8 cellular contexts compared by ENCODE assay signal in genomic region chr12:106358410-106359241, GRCh38. TPM values are rescaled to one million over a fixed set of nuclear protein-coding genes. Genes with fewer than 3 reads are reported as not detected.
A peak's percentile ranks its signal among the peaks of the same experiment; 100 is the strongest.
DNase-seq lines count a peak whose midpoint lies in the region; ATAC-seq and TF ChIP-seq lines count a peak whose summit lies in the region.

No MANE protein-coding gene starts in this region.

- H3K9me3 Mint-ChIP-seq in activated T-helper 17 cell treated with anti-CD3 and anti-CD28 coated beads, Interleukin-2, amount 50 U/mL, for 72 hours, result no peaks in the 10 kb centered on the region

- peak overlapping the region; percentile 97 for H3K27ac Mint-ChIP-seq in activated T-helper 17 cell treated with anti-CD3 and anti-CD28 coated beads, Interleukin-2, amount 50 U/mL, for 72 hours

- ATAC-seq in GM21526 (IDR thresholded peaks at IDR 0.05; ENCODE audit: low FRiP score, unreplicated experiment) (peak; percentile 18), left ventricle myocardium superior (peak; percentile 35)
- ATAC-seq in activated T-helper 17 cell treated with anti-CD3 and anti-CD28 coated beads, Interleukin-2, amount 50 U/mL, for 72 hours (replicated peaks), result peak; percentile 5

- H3K9me3 ChIP-seq in sigmoid colon, result no peaks in the 10 kb centered on the region

- TF ChIP-seq EP300 in sigmoid colon (IDR thresholded peaks at IDR 0.05), result no peak

- peaks cover 11% of the 10 kb centered on the region for H3K36me3 Mint-ChIP-seq in activated T-helper 17 cell treated with anti-CD3 and anti-CD28 coated beads, Interleukin-2, amount 50 U/mL, for 72 hours (ENCODE audit: low read depth)

- peak overlapping the region; percentile 86 for H3K4me3 Mint-ChIP-seq in activated T-helper 17 cell treated with anti-CD3 and anti-CD28 coated beads, Interleukin-2, amount 50 U/mL, for 72 hours

- DNase-seq in CMK (ENCODE audit: low read depth), result peak; percentile 73
- DNase-seq in Jurkat, Clone E6-1 (ENCODE audit: low read depth, low spot score), result no peak
- peak; percentile 43 for DNase-seq in left ventricle myocardium superior
- DNase-seq in sigmoid colon, result no peak
- no peak for DNase-seq in iPS-NIHi11 (ENCODE audit: low spot score)
- DNase-seq in NCI-H2196 (lab: John Stamatoyannopoulos, UW; ENCODE audit: unreplicated experiment), result no peak

- TF ChIP-seq POLR2A in sigmoid colon (IDR thresholded peaks at IDR 0.05), result no peak

- H3K4me1 Mint-ChIP-seq in activated T-helper 17 cell treated with anti-CD3 and anti-CD28 coated beads, Interleukin-2, amount 50 U/mL, for 72 hours, result peaks cover 13% of the 10 kb centered on the region

- peak overlapping the region; percentile 63 for H3K4me3 ChIP-seq in Jurkat, Clone E6-1 (ENCODE audit: low read length)
- peak overlapping the region; percentile 57 to 84 (median 76) for H3K4me3 ChIP-seq in sigmoid colon

- H3K27me3 Mint-ChIP-seq in activated T-helper 17 cell treated with anti-CD3 and anti-CD28 coated beads, Interleukin-2, amount 50 U/mL, for 72 hours, result no peaks in the 10 kb centered on the region

- no peaks in the 10 kb centered on the region for H3K36me3 ChIP-seq in sigmoid colon

- peaks cover 0 to 15% (median 14%) of the 10 kb centered on the region in 4 donors for H3K4me1 ChIP-seq in sigmoid colon

- TF ChIP-seq CTCF in sigmoid colon (IDR thresholded peaks at IDR 0.05), result no peak

- intact Hi-C loops in left ventricle myocardium superior (cut with micrococcal nuclease) (no loop called here), sigmoid colon (cut with DNase I) (loop anchor here (5.0 kb wide), 4 partner anchors 56 to 734 kb away; partner anchors contain the start of genes CKAP4, CRY1, RIC8B and TCP11L2)

- 21 to 32% methylated on average over 17 of the region's 17 CpGs for WGBS in sigmoid colon, 2 donors

- peak overlapping the region; percentile 93 to 96 (median 94) for H3K27ac ChIP-seq in sigmoid colon

- no peaks in the 10 kb centered on the region for H3K27me3 ChIP-seq in sigmoid colon

RNA-seq across cellular contexts. Expression of gene POLR3B, which starts 1.1 kb away (rescaled TPM):
- polyA plus RNA-seq in Jurkat, Clone E6-1 (2012; ENCODE audit: insufficient read depth, insufficient read length), result 10.8 TPM
- total RNA-seq in activated T-helper 17 cell treated with anti-CD3 and anti-CD28 coated beads, Interleukin-2, amount 50 U/mL, for 72 hours, result 1 to 10 TPM; 3.0 to 8.7 TPM
- total RNA-seq in left ventricle myocardium superior (7.5 TPM), sigmoid colon (1 to 10 TPM; 3.9 to 5.4 (median 4.8) TPM)
- polyA plus RNA-seq in sigmoid colon, result 1 to 10 TPM; 1.8 to 4.0 (median 3.5) TPM

RNA-seq across cellular contexts. Expression of gene TCP11L2, which starts 56.1 kb away (rescaled TPM):
- 0.76 TPM for polyA plus RNA-seq in Jurkat, Clone E6-1 (2012; ENCODE audit: insufficient read depth, insufficient read length)
- 10 to 100 TPM in 1 of 2 donors, 1 to 10 TPM in 1; 9.6 to 22.4 TPM for total RNA-seq in activated T-helper 17 cell treated with anti-CD3 and anti-CD28 coated beads, Interleukin-2, amount 50 U/mL, for 72 hours
- total RNA-seq in left ventricle myocardium superior, result 104 TPM
- total RNA-seq in sigmoid colon, result 10 to 100 TPM; 38.4 to 53.5 (median 49.3) TPM
- 1 to 10 TPM; 3.0 to 9.5 (median 9.3) TPM for polyA plus RNA-seq in sigmoid colon

Comparison
In these comparisons a context has a peak if more than half of its experiments do, and no peak if none do; other contexts are left out.
1. DNase-seq: peak in CMK (single experiment) and left ventricle myocardium superior (single experiment); none in Jurkat, Clone E6-1 (single experiment), sigmoid colon (single experiment), iPS-NIHi11 (single experiment) and NCI-H2196 (single experiment).
2. Peak in every context shown above with its lines, with median percentiles within 50 percentile points of each other: ATAC-seq.